ENCODE assay signal across 8 cellular contexts in genomic region chr12:8037947-8038346, GRCh38. TPM values are rescaled to one million over a fixed set of nuclear protein-coding genes. Genes with fewer than 3 reads are reported as not detected.
DNase-seq lines count a peak whose midpoint lies in the region; ATAC-seq and TF ChIP-seq lines count a peak whose summit lies in the region.

No MANE protein-coding gene starts in this region.

- intact Hi-C loops in Right ventricle myocardium superior (cut with DNase I) = loop anchor here (10.0 kb wide), 1 partner anchor 103 kb away; the partner anchor contains the start of gene SLC2A3
- intact Hi-C loops in body of pancreas (cut with DNase I) = no loop called here
- intact Hi-C loops in uterus (cut with DNase I; ENCODE audit: low total_unique reads) = no loop called here
- intact Hi-C loops in testis (cut with DNase I; ENCODE audit: low total_unique reads) = no loop called here

- TF ChIP-seq CTCF in right atrium auricular region (IDR thresholded peaks at IDR 0.05) = no peak
- TF ChIP-seq CTCF in body of pancreas (IDR thresholded peaks at IDR 0.05) = no peak
- TF ChIP-seq CTCF in uterus (IDR thresholded peaks at IDR 0.05) = no peak
- no peak for TF ChIP-seq CTCF in testis (IDR thresholded peaks at IDR 0.05)

- H3K36me3 ChIP-seq in right atrium auricular region (peaks cover 33% of the 10 kb centered on the region), body of pancreas (replicated peaks in 1 of 2; ENCODE audit: insufficient read depth in 1 of 2, low read depth in 2 of 2) (peaks cover 0 to 4% of the 10 kb centered on the region in 2 donors), mesodermal cell (ENCODE audit: control insufficient read depth, insufficient read depth, low read length) (peaks cover 32% of the 10 kb centered on the region), uterus (no peaks in the 10 kb centered on the region), testis (ENCODE audit: low read depth, missing control alignments) (no peaks in the 10 kb centered on the region)

- DNase-seq in right atrium auricular region (ENCODE audit: low spot score) = no peak
- no peak for DNase-seq in Right ventricle myocardium superior
- DNase-seq in body of pancreas = peak in 1 of 4 donors; percentile 19
- DNase-seq in uterus = no peak
- no peak for DNase-seq in NCI-H524 treated with DMSO at 0.1 percent for 48 hours (lab: John Stamatoyannopoulos, UW)
- DNase-seq in testis = no peak

- H3K27me3 ChIP-seq in right atrium auricular region (no peaks in the 10 kb centered on the region), body of pancreas (no peaks in the 10 kb centered on the region), uterus (no peaks in the 10 kb centered on the region), testis (no peaks in the 10 kb centered on the region)

- ATAC-seq in Right ventricle myocardium superior (ENCODE audit: poor library complexity) (no peak), body of pancreas (no peak), GM18870 (IDR thresholded peaks at IDR 0.05; ENCODE audit: unreplicated experiment) (no peak)

- H3K9me3 ChIP-seq in right atrium auricular region (no peaks in the 10 kb centered on the region), body of pancreas (no peaks in the 10 kb centered on the region), mesodermal cell (ENCODE audit: control insufficient read depth, low read length) (no peaks in the 10 kb centered on the region), uterus (no peaks in the 10 kb centered on the region), testis (no peaks in the 10 kb centered on the region)

- H3K27ac ChIP-seq in right atrium auricular region = peak overlapping the region; percentile 96 to 99
- peak overlapping the region; percentile 50 to 67 (median 59) for H3K27ac ChIP-seq in body of pancreas
- no peak overlapping the region for H3K27ac ChIP-seq in mesodermal cell (ENCODE audit: low read depth, low read length, severe bottlenecking)
- H3K27ac ChIP-seq in uterus = peak overlapping the region; percentile 13 to 49
- peak overlapping the region in 1 of 2 donors; percentile 63 for H3K27ac ChIP-seq in testis

- H3K4me1 ChIP-seq in right atrium auricular region (peaks cover 0 to 73% of the 10 kb centered on the region in 2 donors), body of pancreas (peaks cover 62% of the 10 kb centered on the region), mesodermal cell (ENCODE audit: control insufficient read depth, insufficient read depth, low read length, poor library complexity, severe bottlenecking) (peaks cover 53% of the 10 kb centered on the region), uterus (peaks cover 0 to 7% of the 10 kb centered on the region in 2 donors), testis (peaks cover 51% of the 10 kb centered on the region)

- 7 to 30% methylated on average over 4 to 6 of the region's 6 CpGs for WGBS in body of pancreas, 2 donors
- 22 to 40% methylated on average over 1 of the region's 6 CpGs for WGBS in mesodermal cell (ENCODE audit: insufficient coverage in 2 of 2), 2 experiments
- 60 to 62% methylated on average over 6 of the region's 6 CpGs for WGBS in testis, 2 donors

- peak overlapping the region in 1 of 2 donors; percentile 26 for H3K4me3 ChIP-seq in right atrium auricular region
- H3K4me3 ChIP-seq in body of pancreas = no peak overlapping the region
- H3K4me3 ChIP-seq in mesodermal cell (ENCODE audit: extremely low read depth, insufficient read depth, low read length, poor library complexity, severe bottlenecking) = peak overlapping the region; percentile 3
- no peak overlapping the region for H3K4me3 ChIP-seq in uterus
- H3K4me3 ChIP-seq in testis = no peak overlapping the region

- TF ChIP-seq POLR2A in body of pancreas (IDR thresholded peaks at IDR 0.05) = no peak
- no peak for TF ChIP-seq POLR2A in uterus (IDR thresholded peaks at IDR 0.05)
- no peak for TF ChIP-seq POLR2A in testis (IDR thresholded peaks at IDR 0.05)

RNA-seq across cellular contexts. Expression of gene FOXJ2, which starts 5.4 kb away (rescaled TPM):
- total RNA-seq in right atrium auricular region (10 to 100 TPM; 19.9 to 22.1 TPM), Right ventricle myocardium superior (22.4 TPM), body of pancreas (10 to 100 TPM in 1 of 2 donors, 1 to 10 TPM in 1; 7.5 to 11.9 TPM), uterus (10 to 100 TPM in 2 of 4 donors, 1 to 10 TPM in 2; 7.4 to 37.7 (median 10.8) TPM), testis (10 to 100 TPM; 25.3 to 29.1 TPM)
- polyA plus RNA-seq in mesodermal cell (2013, experiment 1 of 2) = 14.9 TPM
- polyA plus RNA-seq in mesodermal cell (2013, experiment 2 of 2) = 13.6 TPM
- 13.5 TPM for polyA plus RNA-seq in testis (ENCODE audit: insufficient read depth, low read depth, low replicate concordance)

RNA-seq across cellular contexts. Expression of gene C3AR1, which starts 28.2 kb away (rescaled TPM):
- total RNA-seq in right atrium auricular region (10 to 100 TPM in 1 of 2 donors, 1 to 10 TPM in 1; 3.4 to 10.6 TPM), Right ventricle myocardium superior (7.3 TPM), body of pancreas (1 to 10 TPM in 1 of 2 donors, under 1 TPM in 1; 0.66 to 3.9 TPM), uterus (10 to 100 TPM in 1 of 4 donors, 1 to 10 TPM in 3; 1.0 to 23.8 (median 4.4) TPM), testis (1 to 10 TPM; 1.9 to 2.8 TPM)
- polyA plus RNA-seq in mesodermal cell (2013, experiment 1 of 2) = 0.18 TPM
- 0.25 TPM for polyA plus RNA-seq in mesodermal cell (2013, experiment 2 of 2)
- 9.5 TPM for polyA plus RNA-seq in testis (ENCODE audit: insufficient read depth, low read depth, low replicate concordance)

RNA-seq across cellular contexts. Expression of gene NECAP1, which starts 44.1 kb away (rescaled TPM):
- total RNA-seq in right atrium auricular region = 10 to 100 TPM; 25.4 to 37.9 TPM
- total RNA-seq in Right ventricle myocardium superior = 16.8 TPM
- total RNA-seq in body of pancreas = 10 to 100 TPM; 30.3 to 38.7 TPM
- polyA plus RNA-seq in mesodermal cell (2013, experiment 1 of 2) = 17.0 TPM
- 16.0 TPM for polyA plus RNA-seq in mesodermal cell (2013, experiment 2 of 2)
- total RNA-seq in uterus = 10 to 100 TPM in 3 of 4 donors, 1 to 10 TPM in 1; 10.0 to 49.6 (median 25.4) TPM
- total RNA-seq in testis = 10 to 100 TPM; 58.9 to 70.0 TPM
- 34.8 TPM for polyA plus RNA-seq in testis (ENCODE audit: insufficient read depth, low read depth, low replicate concordance)
